In the genomic region with DNA sequence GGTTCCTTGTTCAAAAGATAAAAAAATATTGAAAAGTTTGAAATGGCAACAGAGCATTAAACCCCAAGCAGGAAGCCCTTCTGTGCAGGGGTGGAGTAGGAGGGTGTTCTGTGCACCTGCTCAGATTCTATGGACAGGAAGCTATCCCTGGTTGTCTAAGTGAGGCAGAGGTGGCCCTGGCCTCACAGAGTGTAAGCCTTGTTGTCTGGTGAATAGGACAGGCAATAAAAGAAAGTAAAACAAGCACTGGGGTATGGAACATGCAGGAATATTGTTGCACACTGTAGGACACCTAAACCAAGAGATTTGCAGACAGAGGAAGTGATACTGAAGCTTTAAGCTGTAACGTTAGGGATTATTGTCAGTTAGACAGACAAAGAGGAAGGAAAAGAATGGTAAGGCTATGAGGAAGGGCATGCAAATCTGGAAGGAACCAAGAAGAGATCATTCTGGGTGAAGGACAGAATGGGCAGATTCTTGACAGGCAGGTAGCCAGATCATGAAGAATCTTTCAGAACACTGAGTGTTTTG, we compare ENCODE assay signal across 10 cellular contexts.
DNase-seq lines count a peak whose midpoint lies in the region; ATAC-seq, FAIRE-seq and TF ChIP-seq lines count a peak whose summit lies in the region.
"Had no signal": no experiment of that assay in that cellular context is flagged by ENCODE, and none has a peak within 500 bp of the region (broad histone marks: within the 10 kb centered on the region; RNA-seq: fewer than 3 reads in every experiment).

No MANE protein-coding gene starts in this region.

- intact Hi-C loops in mammary epithelial cell (cut with micrococcal nuclease) = no loop called here
- intact Hi-C loops in kidney (cut with DNase I) = no loop called here

- no peaks in the 10 kb centered on the region for H3K27me3 Mint-ChIP-seq in effector memory CD8-positive, alpha-beta T cell

- H3K36me3 ChIP-seq in mammary epithelial cell (ENCODE audit: insufficient read depth, low read length) = no peaks in the 10 kb centered on the region
- H3K36me3 ChIP-seq in kidney (ENCODE audit: control insufficient read depth in 1 of 2, insufficient read depth in 2 of 2, low read length in 2 of 2) = no peaks in the 10 kb centered on the region

- no peak overlapping the region for H3K4me3 ChIP-seq in mammary epithelial cell (replicated peaks in 1 of 3; ENCODE audit: insufficient read depth in 1 of 3, low read depth in 2 of 3, low read length in 3 of 3)
- H3K4me3 ChIP-seq in kidney (ENCODE audit: low read length in 2 of 2) = no peak overlapping the region

- ATAC-seq in GM18499 (IDR thresholded peaks at IDR 0.05; ENCODE audit: insufficient read depth, unreplicated experiment) (peak; percentile 43), GM21526 (IDR thresholded peaks at IDR 0.05; ENCODE audit: low FRiP score, unreplicated experiment) (peak; percentile 67), HG03558 (IDR thresholded peaks at IDR 0.05; ENCODE audit: extremely low read depth, unreplicated experiment) (peak; percentile 39)
- ATAC-seq in effector memory CD8-positive, alpha-beta T cell (replicated peaks) = peak; percentile 51

- CTCF ChIA-PET in mammary epithelial cell (lab: Charles Lee; ENCODE audit: low non-redundant PET) = no interaction called here

- H3K4me1 ChIP-seq in mammary epithelial cell (ENCODE audit: insufficient read depth, low read length) (no peaks in the 10 kb centered on the region), kidney (ENCODE audit: control insufficient read depth in 1 of 2, insufficient read depth in 1 of 2, low read depth in 1 of 2, low read length in 2 of 2) (no peaks in the 10 kb centered on the region)

- in situ Hi-C loops in mammary epithelial cell (cut with MboI; ENCODE audit: low sequenced_read_pairs in 2 of 2) = no loop called here

- H2AFZ ChIP-seq in mammary epithelial cell (ENCODE audit: low read depth, low read length) = no peak overlapping the region

- no peak for TF ChIP-seq CTCF in mammary epithelial cell (conservative IDR thresholded peaks at IDR 0.05 in 1 of 2, IDR thresholded peaks at IDR 0.05 in 1 of 2; ENCODE audit: extremely low read depth in 1 of 2, insufficient read depth in 1 of 2, low read depth in 1 of 2, low read length in 2 of 2)
- TF ChIP-seq CTCF in kidney (IDR thresholded peaks at IDR 0.05; ENCODE audit: borderline replicate concordance, extremely low read depth, insufficient read depth) = no peak

- H3K27me3 ChIP-seq in mammary epithelial cell (ENCODE audit: insufficient read depth, low read length) = no peaks in the 10 kb centered on the region

- 100% methylated on average over 1 of the region's 1 CpG for WGBS in mammary epithelial cell (ENCODE audit: low coverage, missing lambda C conversion rate)

- H3K4me2 ChIP-seq in mammary epithelial cell (ENCODE audit: insufficient read depth, low read depth, low read length) = no peak overlapping the region

- no peak for FAIRE-seq in kidney (lab: Jason Lieb, UNC)

- no peaks in the 10 kb centered on the region for H3K36me3 Mint-ChIP-seq in effector memory CD8-positive, alpha-beta T cell (ENCODE audit: insufficient read depth)

- H3K79me2 ChIP-seq in mammary epithelial cell (ENCODE audit: insufficient read depth, low read length) = no peaks in the 10 kb centered on the region

- no peak for DNase-seq in effector memory CD8-positive, alpha-beta T cell
- DNase-seq in mammary epithelial cell = no peak
- DNase-seq in midbrain (lab: John Stamatoyannopoulos, UW) = no peak
- DNase-seq in DMS 273 (lab: John Stamatoyannopoulos, UW; ENCODE audit: unreplicated experiment) = no peak
- no peak for DNase-seq in kidney
- DNase-seq: H9 had no signal

- no peaks in the 10 kb centered on the region for H3K9me3 ChIP-seq in mammary epithelial cell (replicated peaks; ENCODE audit: insufficient read depth, low read length)
- no peaks in the 10 kb centered on the region for H3K9me3 ChIP-seq in kidney (ENCODE audit: control insufficient read depth in 1 of 2, low read length in 2 of 2)

- H3K4me1 Mint-ChIP-seq in effector memory CD8-positive, alpha-beta T cell (ENCODE audit: low read depth in 2 of 2) = no peaks in the 10 kb centered on the region

- no TSS peak for BruUV-seq in mammary epithelial cell (replicated peaks; lab: Mats Ljungman, UMichigan)

- peak overlapping the region in 1 of 2 donors; percentile 2 for H3K27ac Mint-ChIP-seq in effector memory CD8-positive, alpha-beta T cell
- H3K27ac Mint-ChIP-seq: T-helper 1 cell treated with Interleukin-12 subunit alpha and Interleukin-12 subunit beta and Interleukin-4 antibody, amounts not matched to agents 30 μg/mL and 1 μg/mL, for 36 hours had no signal

- no peaks in the 10 kb centered on the region for H4K20me1 ChIP-seq in mammary epithelial cell (ENCODE audit: insufficient read depth, low read length)

- no peak overlapping the region for H3K9ac ChIP-seq in mammary epithelial cell (ENCODE audit: insufficient read depth, low read length)
- H3K9ac ChIP-seq in kidney (ENCODE audit: low read length in 2 of 2) = no peak overlapping the region

- H3K4me3 Mint-ChIP-seq in effector memory CD8-positive, alpha-beta T cell = no peak overlapping the region
- H3K4me3 Mint-ChIP-seq: H9; T-helper 1 cell treated with Interleukin-12 subunit alpha and Interleukin-12 subunit beta and Interleukin-4 antibody, amounts not matched to agents 30 μg/mL and 1 μg/mL, for 36 hours had no signal

- H3K27ac ChIP-seq in mammary epithelial cell (ENCODE audit: insufficient read depth, low read depth, low read length) (no peak overlapping the region), kidney (ENCODE audit: low read depth in 2 of 2, low read length in 2 of 2) (no peak overlapping the region)

- H3K9me3 Mint-ChIP-seq in effector memory CD8-positive, alpha-beta T cell = peaks cover 0 to 4% of the 10 kb centered on the region in 2 donors

- dilution Hi-C loops in mammary epithelial cell (cut with HindIII; ENCODE audit: low sequenced_read_pairs) = no loop called here
